In the genomic region with DNA sequence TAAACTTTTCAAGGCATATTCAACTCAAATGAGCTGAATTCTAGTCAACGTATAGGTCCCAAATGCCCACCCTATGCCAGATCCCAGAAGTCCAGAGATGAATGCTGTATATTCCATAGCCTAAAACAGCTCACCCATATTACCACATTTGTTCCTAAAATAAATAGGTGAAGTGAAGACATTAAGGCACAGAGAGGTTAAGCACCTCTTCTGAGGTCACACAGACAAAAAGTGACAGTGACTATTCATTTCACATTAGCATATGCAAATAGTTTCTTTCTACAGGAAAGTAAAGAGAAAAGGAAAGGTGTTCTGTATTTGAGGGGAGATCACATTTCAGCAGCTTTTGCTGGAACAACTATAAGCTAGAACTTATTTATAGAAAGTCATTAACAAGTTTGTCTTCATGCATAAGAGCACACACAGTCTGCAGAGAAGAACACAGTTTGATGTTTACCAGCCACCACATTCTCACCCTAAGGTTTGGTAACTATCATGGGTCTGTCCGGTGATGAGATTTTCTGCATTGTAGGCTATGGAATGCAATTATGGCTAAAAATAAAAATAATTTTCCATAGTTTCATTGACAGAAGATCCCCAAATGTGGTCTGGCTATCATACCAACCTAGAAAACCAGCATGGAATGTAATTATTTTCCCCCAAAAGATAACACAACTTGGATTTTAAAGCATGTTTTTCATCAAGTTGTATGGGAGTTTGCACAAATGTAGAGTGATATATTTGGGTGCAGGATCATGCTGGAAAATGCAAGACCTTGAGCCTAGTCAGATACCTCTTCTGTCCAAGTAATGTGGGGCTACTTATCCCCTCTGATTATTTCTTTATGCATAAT, we compare ENCODE assay signal across 4 cellular contexts.
TF ChIP-seq lines count a peak whose summit lies in the region.

No MANE protein-coding gene starts in this region.

TF ChIP-seq in SK-N-SH treated with all-trans-retinoic acid at 6 μM for 48 hours, 23 proteins besides CTCF, POLR2A, EP300 and RAD21 (continued from another document):
- TF ChIP-seq BACH2 (CRISPR knock-in tag; IDR thresholded peaks at IDR 0.05; ENCODE audit: borderline replicate concordance) = no peak
- TF ChIP-seq OSR1 (CRISPR knock-in tag; IDR thresholded peaks at IDR 0.05) = no peak
- peak; percentile 74; the same call in 1 of the 2 replicates for TF ChIP-seq ESRRG (CRISPR knock-in tag; IDR thresholded peaks at IDR 0.05)
- TF ChIP-seq ZNF8 (CRISPR knock-in tag; IDR thresholded peaks at IDR 0.05) = no peak
- TF ChIP-seq PPARA (CRISPR knock-in tag; IDR thresholded peaks at IDR 0.05; ENCODE audit: borderline replicate concordance) = no peak
- no peak for TF ChIP-seq RARB (CRISPR knock-in tag; IDR thresholded peaks at IDR 0.05)
- TF ChIP-seq SNAI2 (CRISPR knock-in tag; IDR thresholded peaks at IDR 0.05) = no peak
- no peak for TF ChIP-seq ZFP30 (CRISPR knock-in tag; IDR thresholded peaks at IDR 0.05)
- TF ChIP-seq, protein P1, sequence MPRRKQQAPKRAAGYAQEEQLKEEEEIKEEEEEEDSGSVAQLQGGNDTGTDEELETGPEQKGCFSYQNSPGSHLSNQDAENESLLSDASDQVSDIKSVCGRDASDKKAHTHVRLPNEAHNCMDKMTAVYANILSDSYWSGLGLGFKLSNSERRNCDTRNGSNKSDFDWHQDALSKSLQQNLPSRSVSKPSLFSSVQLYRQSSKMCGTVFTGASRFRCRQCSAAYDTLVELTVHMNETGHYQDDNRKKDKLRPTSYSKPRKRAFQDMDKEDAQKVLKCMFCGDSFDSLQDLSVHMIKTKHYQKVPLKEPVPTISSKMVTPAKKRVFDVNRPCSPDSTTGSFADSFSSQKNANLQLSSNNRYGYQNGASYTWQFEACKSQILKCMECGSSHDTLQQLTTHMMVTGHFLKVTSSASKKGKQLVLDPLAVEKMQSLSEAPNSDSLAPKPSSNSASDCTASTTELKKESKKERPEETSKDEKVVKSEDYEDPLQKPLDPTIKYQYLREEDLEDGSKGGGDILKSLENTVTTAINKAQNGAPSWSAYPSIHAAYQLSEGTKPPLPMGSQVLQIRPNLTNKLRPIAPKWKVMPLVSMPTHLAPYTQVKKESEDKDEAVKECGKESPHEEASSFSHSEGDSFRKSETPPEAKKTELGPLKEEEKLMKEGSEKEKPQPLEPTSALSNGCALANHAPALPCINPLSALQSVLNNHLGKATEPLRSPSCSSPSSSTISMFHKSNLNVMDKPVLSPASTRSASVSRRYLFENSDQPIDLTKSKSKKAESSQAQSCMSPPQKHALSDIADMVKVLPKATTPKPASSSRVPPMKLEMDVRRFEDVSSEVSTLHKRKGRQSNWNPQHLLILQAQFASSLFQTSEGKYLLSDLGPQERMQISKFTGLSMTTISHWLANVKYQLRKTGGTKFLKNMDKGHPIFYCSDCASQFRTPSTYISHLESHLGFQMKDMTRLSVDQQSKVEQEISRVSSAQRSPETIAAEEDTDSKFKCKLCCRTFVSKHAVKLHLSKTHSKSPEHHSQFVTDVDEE (CRISPR knock-in tag; IDR thresholded peaks at IDR 0.05) = peak; percentile 39; the same call in 1 of the 2 replicates

TF ChIP-seq in SK-N-SH, 30 proteins besides CTCF, POLR2A, EP300 and RAD21 (continued from another document):
- TF ChIP-seq TEAD4 (IDR thresholded peaks at IDR 0.05; ENCODE audit: borderline replicate concordance, insufficient read depth) (no peak), FOXM1 (IDR thresholded peaks at IDR 0.05; ENCODE audit: low read depth) (no peak)

TF ChIP-seq in HEK293, 187 proteins besides CTCF, POLR2A, EP300 and RAD21 (continued from another document):
- TF ChIP-seq ZNF768 (tag by site-specific recombination; IDR thresholded peaks at IDR 0.05) (peak; percentile 14; the same call in 1 of the 2 replicates), ZNF138 (tag by site-specific recombination; IDR thresholded peaks at IDR 0.05; ENCODE audit: borderline replicate concordance) (no peak), ZNF221 (tag by site-specific recombination; IDR thresholded peaks at IDR 0.05; ENCODE audit: borderline replicate concordance) (no peak)

TF ChIP-seq in H1, 55 proteins besides CTCF, POLR2A, EP300 and RAD21 (continued from another document):
- TF ChIP-seq KDM1A (IDR thresholded peaks at IDR 0.05; ENCODE audit: borderline replicate concordance, low read length) = 0 out of 2 replicates have a peak, but pooled peaks have one; percentile 53
- no peak for TF ChIP-seq GABPA (IDR thresholded peaks at IDR 0.05; ENCODE audit: borderline replicate concordance, insufficient read depth, low read length)
